In genomic region chr4:29047341-29048041, GRCh38 we compare ENCODE assay signal across 18 cellular contexts.
DNase-seq lines count a peak whose midpoint lies in the region; ATAC-seq and TF ChIP-seq lines count a peak whose summit lies in the region.
"Had no signal": no experiment of that assay in that cellular context is flagged by ENCODE, and none has a peak within 500 bp of the region (broad histone marks: within the 10 kb centered on the region; RNA-seq: fewer than 3 reads in every experiment).

No MANE protein-coding gene starts in this region.

- H3K9me3 Mint-ChIP-seq in chondrocyte (ENCODE audit: low read depth), result no peaks in the 10 kb centered on the region

- WGBS in sigmoid colon, 2 donors, result 95 to 96% methylated on average over 28 of the region's 28 CpGs

- no peaks in the 10 kb centered on the region for H3K27me3 ChIP-seq in sigmoid colon
- H3K27me3 ChIP-seq: SJCRH30 had no signal

- H3K27ac Mint-ChIP-seq in chondrocyte (ENCODE audit: unreplicated experiment), result no peak overlapping the region
- H3K27ac Mint-ChIP-seq: CD4-positive, alpha-beta memory T cell had no signal

- TF ChIP-seq CTCF in chondrocyte (IDR thresholded peaks at IDR 0.05), result no peak
- no peak for TF ChIP-seq CTCF in sigmoid colon (IDR thresholded peaks at IDR 0.05)

- H3K9me3 ChIP-seq in sigmoid colon, result no peaks in the 10 kb centered on the region

- no peak for TF ChIP-seq POLR2A in sigmoid colon (IDR thresholded peaks at IDR 0.05)

- no peak for TF ChIP-seq EP300 in sigmoid colon (IDR thresholded peaks at IDR 0.05)

- intact Hi-C loops in sigmoid colon (cut with DNase I), result no loop called here

- no peaks in the 10 kb centered on the region for H3K36me3 ChIP-seq in sigmoid colon
- H3K36me3 ChIP-seq: SJCRH30 had no signal

- peak overlapping the region in 1 of 4 donors; percentile 34 for H3K27ac ChIP-seq in sigmoid colon
- H3K27ac ChIP-seq: SJCRH30 had no signal

- peaks cover 0 to 13% (median 0%) of the 10 kb centered on the region in 4 donors for H3K4me1 ChIP-seq in sigmoid colon
- H3K4me1 ChIP-seq: SJCRH30 had no signal

- H3K4me1 Mint-ChIP-seq in chondrocyte (ENCODE audit: low read depth), result peaks cover 14% of the 10 kb centered on the region
- H3K4me1 Mint-ChIP-seq: CD4-positive, alpha-beta memory T cell had no signal

- H3K27me3 Mint-ChIP-seq in chondrocyte (ENCODE audit: low read depth), result no peaks in the 10 kb centered on the region
- H3K27me3 Mint-ChIP-seq: CD4-positive, alpha-beta memory T cell had no signal

- no peak overlapping the region for H3K4me3 ChIP-seq in sigmoid colon
- H3K4me3 ChIP-seq: SJCRH30 had no signal

- DNase-seq in stimulated activated CD4-positive, alpha-beta T cell treated with anti-CD3 and anti-CD28 coated beads, Interleukin-4, amount 100 ng/mL, for 1 hour, result peak; percentile 1
- no peak for DNase-seq in stimulated activated CD4-positive, alpha-beta T cell treated with anti-CD3 and anti-CD28 coated beads, Interleukin-12 subunit alpha, Interleukin-12 subunit beta, amount 100 ng/mL, for 4 hours
- DNase-seq in chondrocyte (ENCODE audit: low spot score) (peak; percentile 72), sigmoid colon (peak; percentile 64), NCI-H510A (lab: John Stamatoyannopoulos, UW) (no peak), NCI-H446 treated with DMSO at 0.1 percent for 48 hours (lab: John Stamatoyannopoulos, UW) (no peak)
- DNase-seq: Calu3; H9; Karpas-422; MM.1S; NCI-H1105; NCI-H187; NCI-H69; NK-92 treated with Interleukin-12 subunit alpha and Interleukin-12 subunit beta, amount 100 ng/mL, for 24 hours; OCI-M1; SJCRH30 had no signal

- ATAC-seq in HG03457 (IDR thresholded peaks at IDR 0.05; ENCODE audit: unreplicated experiment), result no peak

- H3K36me3 Mint-ChIP-seq in chondrocyte (ENCODE audit: low read depth), result no peaks in the 10 kb centered on the region
- H3K36me3 Mint-ChIP-seq: CD4-positive, alpha-beta memory T cell had no signal

- H3K4me3 Mint-ChIP-seq in chondrocyte (ENCODE audit: unreplicated experiment), result no peak overlapping the region
- H3K4me3 Mint-ChIP-seq: CD4-positive, alpha-beta memory T cell; H9 had no signal

Comparison
In these comparisons a context has a peak if more than half of its experiments do, and no peak if none do; other contexts are left out.
1. DNase-seq: peak in stimulated activated CD4-positive, alpha-beta T cell treated with anti-CD3 and anti-CD28 coated beads, Interleukin-4, amount 100 ng/mL, for 1 hour (single experiment), chondrocyte (single experiment) and sigmoid colon (single experiment); none in stimulated activated CD4-positive, alpha-beta T cell treated with anti-CD3 and anti-CD28 coated beads, Interleukin-12 subunit alpha, Interleukin-12 subunit beta, amount 100 ng/mL, for 4 hours (single experiment), NCI-H510A (single experiment) and NCI-H446 treated with DMSO at 0.1 percent for 48 hours (single experiment).